Comparison of ENCODE assay signal across 8 cellular contexts in the genomic region with DNA sequence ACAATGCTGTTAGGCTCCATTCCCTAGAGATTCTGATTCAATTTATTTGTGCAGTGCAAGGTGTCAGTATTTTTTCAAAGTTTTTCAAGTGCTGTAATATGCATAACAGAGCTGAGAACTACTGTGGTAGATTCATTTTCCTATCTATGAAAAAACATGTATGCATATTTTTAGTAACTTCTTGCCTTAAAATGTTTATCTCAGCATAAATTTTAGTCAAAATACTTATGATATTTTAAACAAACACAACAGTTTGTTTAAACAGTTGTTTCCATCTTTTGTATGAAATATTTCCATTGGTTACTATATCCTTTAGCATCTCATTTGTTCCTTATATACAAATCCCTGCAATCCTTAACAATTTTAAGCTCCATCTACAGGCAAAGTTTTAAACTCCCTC.
"Had no signal": no experiment of that assay in that cellular context is flagged by ENCODE, and none has a peak within 500 bp of the region (broad histone marks: within the 10 kb centered on the region; RNA-seq: fewer than 3 reads in every experiment).

No MANE protein-coding gene starts in this region.

- H3K9me3 ChIP-seq: HAP-1 had no signal

- H3K4me3 ChIP-seq: GM23248, HAP-1 had no signal

- H3K9ac ChIP-seq: GM23248 had no signal

- H3K27ac ChIP-seq: GM23248, HL-60 had no signal

- ATAC-seq: HCT116 had no signal

- H3K4me1 ChIP-seq: HAP-1 had no signal

- H3K36me3 ChIP-seq: HAP-1 had no signal

- H2AFZ ChIP-seq: GM23248 had no signal

- DNase-seq: GM23248, GOT3, H7, HFFc6, KG1 had no signal
